In genomic region chr1:50098490-50099109, GRCh38 we compare ENCODE assay signal across 1 cellular context.
TF ChIP-seq lines count a peak whose summit lies in the region.

No MANE protein-coding gene starts in this region.

TF ChIP-seq in K562, 482 proteins besides CTCF, POLR2A, EP300 and RAD21:
- TF ChIP-seq GTF2A2 (tag; IDR thresholded peaks at IDR 0.05) (no peak), MAFG (tag; conservative IDR thresholded peaks at IDR 0.05) (0 out of 2 replicates have a peak, but pooled peaks have one; percentile 6), MYC (IDR thresholded peaks at IDR 0.05; ENCODE audit: low read depth, low read length) (no peak), MYC (CRISPR knock-in tag; IDR thresholded peaks at IDR 0.05; ENCODE audit: borderline replicate concordance, low read depth) (no peak), ZNF197 (CRISPR knock-in tag; IDR thresholded peaks at IDR 0.05; ENCODE audit: low read depth) (no peak), ZNF316 (IDR thresholded peaks at IDR 0.05) (peak; percentile 23; the same call in 1 of the 2 replicates), SRSF3 (IDR thresholded peaks at IDR 0.05; ENCODE audit: insufficient read depth, low read length) (no peak)
